Comparison of ENCODE assay signal across 8 cellular contexts in genomic region chr2:235263205-235264120, GRCh38.
A peak's percentile ranks its signal among the peaks of the same experiment; 100 is the strongest.
DNase-seq lines count a peak whose midpoint lies in the region; ATAC-seq and TF ChIP-seq lines count a peak whose summit lies in the region.

No MANE protein-coding gene starts in this region.

- H3K27ac ChIP-seq in body of pancreas (no peak overlapping the region), smooth muscle cell (ENCODE audit: low read depth) (peak overlapping the region; percentile 83)

- H3K79me2 ChIP-seq in smooth muscle cell (ENCODE audit: low read depth) = no peaks in the 10 kb centered on the region

- H3K4me1 ChIP-seq in body of pancreas (no peaks in the 10 kb centered on the region), smooth muscle cell (ENCODE audit: low read depth) (no peaks in the 10 kb centered on the region)

- 39 to 43% methylated on average over 20 to 28 of the region's 28 CpGs for WGBS in body of pancreas, 2 donors
- 25% methylated on average over 28 of the region's 28 CpGs for WGBS in smooth muscle cell (ENCODE audit: low lambda C conversion rate)

- no peak for TF ChIP-seq POLR2A in body of pancreas (IDR thresholded peaks at IDR 0.05)

- ATAC-seq in body of pancreas (peak; percentile 75), GM21786 (IDR thresholded peaks at IDR 0.05; ENCODE audit: unreplicated experiment) (no peak)

- peak; percentile 82 for DNase-seq in HT-29 (ENCODE audit: low spot score)
- peak; percentile 36 to 61 (median 53) for DNase-seq in body of pancreas
- peak; percentile 70 for DNase-seq in inferior parietal cortex (ENCODE audit: extremely low spot score)
- DNase-seq in smooth muscle cell (lab: John Stamatoyannopoulos, UW; ENCODE audit: unreplicated experiment) = peak; percentile 60
- no peak for DNase-seq in NCI-H1105 (lab: John Stamatoyannopoulos, UW)
- DNase-seq in activated naive CD4-positive, alpha-beta T cell (lab: John Stamatoyannopoulos, UW) = no peak
- DNase-seq in T-helper 1 cell = no peak

- peak overlapping the region; percentile 59 for H3K9ac ChIP-seq in smooth muscle cell (ENCODE audit: low read depth)

- H3K27me3 ChIP-seq in body of pancreas = no peaks in the 10 kb centered on the region
- H3K27me3 ChIP-seq in smooth muscle cell (ENCODE audit: low read depth) = no peaks in the 10 kb centered on the region

- peaks cover 7% of the 10 kb centered on the region for H3F3A ChIP-seq in smooth muscle cell (ENCODE audit: low read depth)

- no peaks in the 10 kb centered on the region for H3K9me3 ChIP-seq in body of pancreas
- H3K9me3 ChIP-seq in smooth muscle cell (replicated peaks; ENCODE audit: low read depth) = no peaks in the 10 kb centered on the region

- intact Hi-C loops in body of pancreas (cut with DNase I) = no loop called here

- H3K4me3 ChIP-seq in body of pancreas = no peak overlapping the region
- H3K4me3 ChIP-seq in smooth muscle cell = peak overlapping the region; percentile 23

- no peak overlapping the region for H2AFZ ChIP-seq in smooth muscle cell (ENCODE audit: low read depth)

- H4K20me1 ChIP-seq in smooth muscle cell (ENCODE audit: low read depth) = no peaks in the 10 kb centered on the region

- H3K4me2 ChIP-seq in smooth muscle cell = peak overlapping the region; percentile 75

- H3K36me3 ChIP-seq in body of pancreas (replicated peaks in 1 of 2; ENCODE audit: insufficient read depth in 1 of 2, low read depth in 2 of 2) = no peaks in the 10 kb centered on the region
- H3K36me3 ChIP-seq in smooth muscle cell (ENCODE audit: low read depth) = no peaks in the 10 kb centered on the region

- TF ChIP-seq CTCF in body of pancreas (IDR thresholded peaks at IDR 0.05) (no peak), smooth muscle cell (IDR thresholded peaks at IDR 0.05; ENCODE audit: borderline replicate concordance, insufficient read depth, poor library complexity, severe bottlenecking) (no peak)

Comparison
In these comparisons a context has a peak if more than half of its experiments do, and no peak if none do; other contexts are left out.
1. DNase-seq: peak in HT-29 (single experiment), body of pancreas (4 of 4), inferior parietal cortex (single experiment) and smooth muscle cell (single experiment); none in NCI-H1105 (single experiment), activated naive CD4-positive, alpha-beta T cell (0 of 4) and T-helper 1 cell (0 of 5).